In the genomic region with DNA sequence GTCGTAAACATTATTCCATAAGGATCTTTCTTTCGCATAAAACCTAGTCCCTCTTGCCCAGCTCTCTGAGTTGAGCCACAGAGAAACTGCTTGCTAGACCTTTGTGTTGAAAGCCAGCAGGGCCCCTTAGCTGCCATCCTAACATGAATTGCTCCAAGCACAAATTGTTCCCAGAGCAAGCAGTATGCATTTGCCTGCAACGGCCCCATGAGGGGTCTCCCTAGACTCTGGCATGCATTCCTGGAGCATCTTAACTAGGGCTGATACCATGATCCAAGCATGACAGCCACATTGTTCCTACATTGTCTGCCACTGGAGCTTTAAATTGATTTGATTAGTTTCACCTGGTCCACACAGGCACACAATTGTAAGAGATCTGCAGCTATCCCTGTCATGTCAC, we compare ENCODE assay signal across 17 cellular contexts.
DNase-seq lines count a peak whose midpoint lies in the region; ATAC-seq and TF ChIP-seq lines count a peak whose summit lies in the region.
"Had no signal": no experiment of that assay in that cellular context is flagged by ENCODE, and none has a peak within 500 bp of the region (broad histone marks: within the 10 kb centered on the region; RNA-seq: fewer than 3 reads in every experiment).

No MANE protein-coding gene starts in this region.

- peak; percentile 3 for DNase-seq in H7
- DNase-seq in mesendoderm: peak; percentile 25
- peak; percentile 29 for DNase-seq in retina
- DNase-seq in mammary epithelial cell: no peak
- no peak for DNase-seq in CD4-positive, alpha-beta T cell
- no peak for DNase-seq in stimulated activated naive CD4-positive, alpha-beta T cell treated with Interleukin-2 at 50 U/mL for 16 hours (lab: John Stamatoyannopoulos, UW)
- DNase-seq: C1 segment of cervical spinal cord; CD4-positive, alpha-beta memory T cell; COR-L47; DMS153; DMS79 treated with DMSO at 0.1 percent for 48 hours; EL; GDM1 had no signal

- no peak overlapping the region for H2AK5ac ChIP-seq in mesendoderm (ENCODE audit: low read length)

- H3K36me3 ChIP-seq in H7 (replicated peaks; ENCODE audit: control insufficient read depth, insufficient read depth, low read length) (no peaks in the 10 kb centered on the region), ectodermal cell (ENCODE audit: control insufficient read depth, insufficient read depth, low read length) (no peaks in the 10 kb centered on the region), mesendoderm (ENCODE audit: control insufficient read depth, insufficient read depth, low read length) (no peaks in the 10 kb centered on the region), mammary epithelial cell (ENCODE audit: insufficient read depth, low read length) (no peaks in the 10 kb centered on the region)

- no peak overlapping the region for H3K56ac ChIP-seq in mesendoderm (ENCODE audit: low read length)

- no peak overlapping the region for H2BK120ac ChIP-seq in mesendoderm (ENCODE audit: low read depth, low read length)

- H3K9me3 Mint-ChIP-seq in CD4-positive, alpha-beta T cell: peaks cover 6% of the 10 kb centered on the region

- H3K18ac ChIP-seq in mesendoderm (ENCODE audit: low read length): no peak overlapping the region

- no peak overlapping the region for H3K4me3 ChIP-seq in H7 (ENCODE audit: insufficient read depth, low read depth, low read length)
- H3K4me3 ChIP-seq in ectodermal cell (ENCODE audit: insufficient read depth, low read depth, low read length): no peak overlapping the region
- no peak overlapping the region for H3K4me3 ChIP-seq in mesendoderm (ENCODE audit: low read length)
- H3K4me3 ChIP-seq in mammary epithelial cell (replicated peaks in 1 of 3; ENCODE audit: insufficient read depth in 1 of 3, low read depth in 2 of 3, low read length in 3 of 3): no peak overlapping the region

- no peak overlapping the region for H4K5ac ChIP-seq in mesendoderm (ENCODE audit: low read length)

- H3K23ac ChIP-seq in mesendoderm (ENCODE audit: low read length): no peak overlapping the region

- no peaks in the 10 kb centered on the region for H3K27me3 Mint-ChIP-seq in CD4-positive, alpha-beta T cell
- H3K27me3 Mint-ChIP-seq: B cell; CD4-positive, alpha-beta memory T cell; IgD-negative memory B cell had no signal

- no peaks in the 10 kb centered on the region for H4K20me1 ChIP-seq in mammary epithelial cell (ENCODE audit: insufficient read depth, low read length)

- no peak overlapping the region for H3K4ac ChIP-seq in mesendoderm (ENCODE audit: low read depth, low read length)

- H3K36me3 Mint-ChIP-seq in CD4-positive, alpha-beta T cell (ENCODE audit: low read depth): no peaks in the 10 kb centered on the region
- H3K36me3 Mint-ChIP-seq: IgD-negative memory B cell had no signal

- H3K27me3 ChIP-seq in H7 (ENCODE audit: control insufficient read depth, insufficient read depth, low read length): no peaks in the 10 kb centered on the region
- no peaks in the 10 kb centered on the region for H3K27me3 ChIP-seq in ectodermal cell (ENCODE audit: control insufficient read depth, insufficient read depth, low read length, poor library complexity, severe bottlenecking)
- no peaks in the 10 kb centered on the region for H3K27me3 ChIP-seq in mesendoderm (ENCODE audit: insufficient read depth, low read length, poor library complexity)
- H3K27me3 ChIP-seq in mammary epithelial cell (ENCODE audit: insufficient read depth, low read length): no peaks in the 10 kb centered on the region
- no peaks in the 10 kb centered on the region for H3K27me3 ChIP-seq in CD4-positive, alpha-beta T cell (ENCODE audit: control insufficient read depth, insufficient read depth, low read length)

- no peak for TF ChIP-seq CTCF in mammary epithelial cell (conservative IDR thresholded peaks at IDR 0.05 in 1 of 2, IDR thresholded peaks at IDR 0.05 in 1 of 2; ENCODE audit: extremely low read depth in 1 of 2, insufficient read depth in 1 of 2, low read depth in 1 of 2, low read length in 2 of 2)
- no peak for TF ChIP-seq CTCF in CD4-positive, alpha-beta T cell (IDR thresholded peaks at IDR 0.05)

- no peaks in the 10 kb centered on the region for H3K9me3 ChIP-seq in ectodermal cell (ENCODE audit: control insufficient read depth, low read length)
- H3K9me3 ChIP-seq in mammary epithelial cell (replicated peaks; ENCODE audit: insufficient read depth, low read length): peaks cover 2% of the 10 kb centered on the region
- H3K9me3 ChIP-seq in CD4-positive, alpha-beta T cell (ENCODE audit: control insufficient read depth, low read length): no peaks in the 10 kb centered on the region

- H3K79me2 ChIP-seq in mesendoderm (ENCODE audit: control insufficient read depth, insufficient read depth, low read length) (no peaks in the 10 kb centered on the region), mammary epithelial cell (ENCODE audit: insufficient read depth, low read length) (no peaks in the 10 kb centered on the region)

- CTCF ChIA-PET in mammary epithelial cell (lab: Charles Lee; ENCODE audit: low non-redundant PET): no interaction called here
- CTCF ChIA-PET in CD4-positive, alpha-beta T cell (lab: Charles Lee): no interaction called here

- WGBS in ectodermal cell, 2 experiments: 69 to 71% methylated on average over 3 of the region's 3 CpGs
- WGBS in mesendoderm (ENCODE audit: extremely low coverage, insufficient coverage, low lambda C conversion rate): no CpG with 5 or more reads among the region's 3 CpGs
- WGBS in mammary epithelial cell (ENCODE audit: low coverage, missing lambda C conversion rate): 25% methylated on average over 3 of the region's 3 CpGs

- H2AFZ ChIP-seq in mammary epithelial cell (ENCODE audit: low read depth, low read length): no peak overlapping the region

- H4K8ac ChIP-seq in mesendoderm (ENCODE audit: low read depth, low read length): no peak overlapping the region

- peak overlapping the region; percentile 4 for H3K27ac ChIP-seq in ectodermal cell (ENCODE audit: insufficient read depth, low read depth, low read length, poor library complexity, severe bottlenecking)
- no peak overlapping the region for H3K27ac ChIP-seq in mesendoderm (ENCODE audit: low read depth, low read length)
- H3K27ac ChIP-seq in mammary epithelial cell (ENCODE audit: insufficient read depth, low read depth, low read length): no peak overlapping the region
- H3K27ac ChIP-seq in CD4-positive, alpha-beta T cell (ENCODE audit: low read depth, low read length): no peak overlapping the region

- POLR2A ChIA-PET in CD4-positive, alpha-beta T cell (lab: Charles Lee): no interaction called here

- H3K4me1 ChIP-seq in ectodermal cell (ENCODE audit: control insufficient read depth, insufficient read depth, low read length) (peaks cover 9% of the 10 kb centered on the region), mesendoderm (ENCODE audit: control insufficient read depth, low read depth, low read length) (no peaks in the 10 kb centered on the region), mammary epithelial cell (ENCODE audit: insufficient read depth, low read length) (no peaks in the 10 kb centered on the region)

- H3K4me2 ChIP-seq in mesendoderm (ENCODE audit: low read length) (no peak overlapping the region), mammary epithelial cell (ENCODE audit: insufficient read depth, low read depth, low read length) (no peak overlapping the region)

- H3K27ac Mint-ChIP-seq in CD4-positive, alpha-beta T cell: no peak overlapping the region
- H3K27ac Mint-ChIP-seq: B cell; CD4-positive, alpha-beta memory T cell had no signal

- intact Hi-C loops in mammary epithelial cell (cut with micrococcal nuclease): no loop called here
- intact Hi-C loops in CD4-positive, alpha-beta T cell (cut with DNase I, micrococcal nuclease): no loop called here

- no peaks in the 10 kb centered on the region for H3K79me1 ChIP-seq in mesendoderm (ENCODE audit: low read length)

- no peak overlapping the region for H2BK5ac ChIP-seq in mesendoderm (ENCODE audit: low read length)

- ATAC-seq in CD4-positive, alpha-beta T cell (ENCODE audit: poor library complexity): no peak
- ATAC-seq: HCT116 had no signal

- no peak overlapping the region for H2BK15ac ChIP-seq in mesendoderm (replicated peaks; ENCODE audit: low read depth)

- dilution Hi-C loops in mammary epithelial cell (cut with HindIII; ENCODE audit: low sequenced_read_pairs): no loop called here

- BruUV-seq in mammary epithelial cell (replicated peaks; lab: Mats Ljungman, UMichigan): no TSS peak

- in situ Hi-C loops in mammary epithelial cell (cut with MboI; ENCODE audit: low sequenced_read_pairs in 2 of 2): no loop called here

- H3K9ac ChIP-seq in mesendoderm (ENCODE audit: low read length): no peak overlapping the region
- H3K9ac ChIP-seq in mammary epithelial cell (ENCODE audit: insufficient read depth, low read length): no peak overlapping the region

- H3K4me3 Mint-ChIP-seq in CD4-positive, alpha-beta T cell: no peak overlapping the region
- H3K4me3 Mint-ChIP-seq: B cell; CD4-positive, alpha-beta memory T cell; IgD-negative memory B cell had no signal

- no peaks in the 10 kb centered on the region for H3K4me1 Mint-ChIP-seq in CD4-positive, alpha-beta T cell (ENCODE audit: low read depth)
- H3K4me1 Mint-ChIP-seq: B cell; CD4-positive, alpha-beta memory T cell; IgD-negative memory B cell had no signal

Comparison
In these comparisons a context has a peak if more than half of its experiments do, and no peak if none do; other contexts are left out.
1. DNase-seq: peak in H7 (single experiment), mesendoderm (single experiment) and retina (single experiment); none in mammary epithelial cell (single experiment), CD4-positive, alpha-beta T cell (0 of 10) and stimulated activated naive CD4-positive, alpha-beta T cell treated with Interleukin-2 at 50 U/mL for 16 hours (single experiment).